In genomic region chr7:118040562-118040961, GRCh38 we compare ENCODE assay signal across 13 cellular contexts.
DNase-seq lines count a peak whose midpoint lies in the region; ATAC-seq, FAIRE-seq and TF ChIP-seq lines count a peak whose summit lies in the region.
"Had no signal": no experiment of that assay in that cellular context is flagged by ENCODE, and none has a peak within 500 bp of the region (broad histone marks: within the 10 kb centered on the region; RNA-seq: fewer than 3 reads in every experiment).

No MANE protein-coding gene starts in this region.

- H3K27me3 ChIP-seq in mammary epithelial cell (ENCODE audit: insufficient read depth, low read length): no peaks in the 10 kb centered on the region

- no peaks in the 10 kb centered on the region for H3K79me2 ChIP-seq in mammary epithelial cell (ENCODE audit: insufficient read depth, low read length)

- H3K9me3 ChIP-seq in mammary epithelial cell (replicated peaks; ENCODE audit: insufficient read depth, low read length): no peaks in the 10 kb centered on the region
- H3K9me3 ChIP-seq: left ventricle myocardium inferior, SK-N-SH had no signal

- TF ChIP-seq CTCF in D721Med (IDR thresholded peaks at IDR 0.05; ENCODE audit: insufficient read depth, missing control alignments) (no peak), mammary epithelial cell (conservative IDR thresholded peaks at IDR 0.05 in 1 of 2, IDR thresholded peaks at IDR 0.05 in 1 of 2; ENCODE audit: extremely low read depth in 1 of 2, insufficient read depth in 1 of 2, low read depth in 1 of 2, low read length in 2 of 2) (no peak)

- no peak overlapping the region for H2AFZ ChIP-seq in mammary epithelial cell (ENCODE audit: low read depth, low read length)

- no peak overlapping the region for H3K4me2 ChIP-seq in mammary epithelial cell (ENCODE audit: insufficient read depth, low read depth, low read length)
- H3K4me2 ChIP-seq: SK-N-SH had no signal

- intact Hi-C loops in mammary epithelial cell (cut with micrococcal nuclease): no loop called here

- 75% methylated on average over 2 of the region's 2 CpGs for WGBS in mammary epithelial cell (ENCODE audit: low coverage, missing lambda C conversion rate)

- in situ Hi-C loops in mammary epithelial cell (cut with MboI; ENCODE audit: low sequenced_read_pairs in 2 of 2): no loop called here

- no TSS peak for BruUV-seq in mammary epithelial cell (replicated peaks; lab: Mats Ljungman, UMichigan)

- no peak overlapping the region for H3K27ac ChIP-seq in mammary epithelial cell (ENCODE audit: insufficient read depth, low read depth, low read length)
- H3K27ac ChIP-seq: left ventricle myocardium inferior had no signal

- H3K36me3 ChIP-seq in mammary epithelial cell (ENCODE audit: insufficient read depth, low read length): no peaks in the 10 kb centered on the region
- H3K36me3 ChIP-seq: left ventricle myocardium inferior had no signal

- H4K20me1 ChIP-seq in mammary epithelial cell (ENCODE audit: insufficient read depth, low read length): no peaks in the 10 kb centered on the region

- no peak overlapping the region for H3K9ac ChIP-seq in mammary epithelial cell (ENCODE audit: insufficient read depth, low read length)
- H3K9ac ChIP-seq: SK-N-SH had no signal

- FAIRE-seq in D721Med (lab: Jason Lieb, UNC) (no peak), HTR-8/SVneo (lab: Jason Lieb, UNC) (no peak)

- no peak overlapping the region for H3K4me3 ChIP-seq in mammary epithelial cell (replicated peaks in 1 of 3; ENCODE audit: insufficient read depth in 1 of 3, low read depth in 2 of 3, low read length in 3 of 3)
- H3K4me3 ChIP-seq: left ventricle myocardium inferior had no signal

- DNase-seq in D721Med (ENCODE audit: insufficient read length, low spot score) (no peak), HTR-8/SVneo (ENCODE audit: insufficient read length, low spot score) (no peak), mammary epithelial cell (no peak), NCI-H1417 (lab: John Stamatoyannopoulos, UW) (no peak)
- DNase-seq: activated CD4-positive, alpha-beta T cell treated with anti-CD3 and anti-CD28 coated beads for 4 hours; activated gamma-delta T cell treated with Interleukin-2 at 50 U/mL for 16 hours; left ventricle myocardium inferior; NCI-H1092 treated with DMSO at 0.1 percent for 48 hours; SK-N-SH had no signal

- dilution Hi-C loops in mammary epithelial cell (cut with HindIII; ENCODE audit: low sequenced_read_pairs): no loop called here

- CTCF ChIA-PET in mammary epithelial cell (lab: Charles Lee; ENCODE audit: low non-redundant PET): no interaction called here

- peaks cover 4% of the 10 kb centered on the region for H3K4me1 ChIP-seq in mammary epithelial cell (ENCODE audit: insufficient read depth, low read length)
- H3K4me1 ChIP-seq: left ventricle myocardium inferior had no signal

- peak; percentile 85 for ATAC-seq in GM18511 (IDR thresholded peaks at IDR 0.05; ENCODE audit: unreplicated experiment)
- ATAC-seq in GM19467 (IDR thresholded peaks at IDR 0.05; ENCODE audit: unreplicated experiment): peak; percentile 57
- peak; percentile 54 for ATAC-seq in HG02884 (IDR thresholded peaks at IDR 0.05; ENCODE audit: unreplicated experiment)
- peak; percentile 64 for ATAC-seq in HG03558 (IDR thresholded peaks at IDR 0.05; ENCODE audit: extremely low read depth, unreplicated experiment)
